ENCODE assay signal across 8 cellular contexts in genomic region chr1:145885738-145886287, GRCh38. TPM values are rescaled to one million over a fixed set of nuclear protein-coding genes. Genes with fewer than 3 reads are reported as not detected.
DNase-seq lines count a peak whose midpoint lies in the region; ATAC-seq and TF ChIP-seq lines count a peak whose summit lies in the region.

Gene ANKRD35, minus strand, starts transcription at chr1:145885866. Its CDS starts 108 bp downstream, at chr1:145885758.

- no peaks in the 10 kb centered on the region for H3K9me3 Mint-ChIP-seq in CD8-positive, alpha-beta memory T cell
- no peaks in the 10 kb centered on the region for H3K9me3 Mint-ChIP-seq in endothelial cell (ENCODE audit: unreplicated experiment)

- CTCF ChIA-PET in CD8-positive, alpha-beta memory T cell (lab: Charles Lee), result interaction anchor here (0.9 to 2.6 kb wide), 6 partner anchors 14 to 92 kb away, joined by 3 to 11 read pairs (median 4); partner anchors contain the start of genes LIX1L, NUDT17 and PIAS3

- no peak within 1 kb of the TSS for H3K27ac ChIP-seq in CD8-positive, alpha-beta memory T cell (ENCODE audit: low read depth, low read length)

- H3K4me3 ChIP-seq in CD8-positive, alpha-beta memory T cell (ENCODE audit: low read length), result peak within 1 kb of the TSS; percentile 74

- POLR2A ChIA-PET in CD8-positive, alpha-beta memory T cell (lab: Charles Lee), result interaction anchor here (0.8 to 1.6 kb wide), 3 partner anchors 27 to 78 kb away, joined by 3 to 11 read pairs (median 4); partner anchors contain the start of genes ANKRD34A, PIAS3, POLR3GL and RBM8A

- H3K4me1 Mint-ChIP-seq in CD8-positive, alpha-beta memory T cell, result peaks cover 16 to 20% (median 18%) of the 10 kb centered on the region in 3 donors
- H3K4me1 Mint-ChIP-seq in endothelial cell (ENCODE audit: unreplicated experiment), result peaks cover 29% of the 10 kb centered on the region

- no peaks in the 10 kb centered on the region for H3K36me3 Mint-ChIP-seq in CD8-positive, alpha-beta memory T cell
- no peaks in the 10 kb centered on the region for H3K36me3 Mint-ChIP-seq in endothelial cell (ENCODE audit: low read depth, unreplicated experiment)

- peak within 1 kb of the TSS; percentile 71 to 90 (median 84) for H3K4me3 Mint-ChIP-seq in CD8-positive, alpha-beta memory T cell
- H3K4me3 Mint-ChIP-seq in endothelial cell (ENCODE audit: unreplicated experiment), result peak within 1 kb of the TSS; percentile 80

- no peaks in the 10 kb centered on the region for H3K9me3 ChIP-seq in CD8-positive, alpha-beta memory T cell (ENCODE audit: low read length)

- H3K27me3 Mint-ChIP-seq in CD8-positive, alpha-beta memory T cell, result peaks cover 23 to 24% of the 10 kb centered on the region in 2 donors
- H3K27me3 Mint-ChIP-seq in endothelial cell (ENCODE audit: unreplicated experiment), result peaks cover 9% of the 10 kb centered on the region

- no peaks in the 10 kb centered on the region for H3K36me3 ChIP-seq in CD8-positive, alpha-beta memory T cell (ENCODE audit: insufficient read depth, low read length)

- H3K27me3 ChIP-seq in CD8-positive, alpha-beta memory T cell (ENCODE audit: insufficient read depth, low read length, poor library complexity, severe bottlenecking), result peaks cover 18% of the 10 kb centered on the region

- ATAC-seq in GM21381 (IDR thresholded peaks at IDR 0.05; ENCODE audit: unreplicated experiment), result peak; percentile 97

- TF ChIP-seq CTCF in endothelial cell (IDR thresholded peaks at IDR 0.05; ENCODE audit: unreplicated experiment), result no peak

- peak within 1 kb of the TSS in 3 of 8 donors; percentile 1 to 34 (median 17) for H3K27ac Mint-ChIP-seq in CD8-positive, alpha-beta memory T cell
- H3K27ac Mint-ChIP-seq in endothelial cell (ENCODE audit: unreplicated experiment), result no peak within 1 kb of the TSS

- peak; percentile 81 to 89 (median 85) for DNase-seq in CD8-positive, alpha-beta memory T cell
- DNase-seq in HPDE6-E6E7 (ENCODE audit: extremely low spot score), result peak; percentile 97
- DNase-seq in NOMO-1 (lab: John Stamatoyannopoulos, UW; ENCODE audit: unreplicated experiment in 2 of 2), result peak; percentile 65 to 76
- peak; percentile 75 for DNase-seq in activated CD8-positive, alpha-beta memory T cell treated with anti-CD3 and anti-CD28 coated beads, Interleukin-2, amount 50 U/mL, for 24 hours (ENCODE audit: extremely low read depth)
- DNase-seq in endothelial cell (ENCODE audit: low spot score), result peak; percentile 74
- peak; percentile 78 for DNase-seq in midbrain (lab: John Stamatoyannopoulos, UW)
- peak; percentile 73 for DNase-seq in stimulated activated CD8-positive, alpha-beta memory T cell treated with anti-CD3 and anti-CD28 coated beads, Interleukin-15, amount 100 ng/mL, for 1 hour (ENCODE audit: low read depth)

- peaks cover 13% of the 10 kb centered on the region for H3K4me1 ChIP-seq in CD8-positive, alpha-beta memory T cell (ENCODE audit: insufficient read depth, low read length)

RNA-seq across cellular contexts. Expression of gene ANKRD35, which starts in this region (rescaled TPM):
- 1 to 10 TPM in 1 of 2 experiments, under 1 TPM in 1; 0.80 to 1.0 TPM for total RNA-seq in CD8-positive, alpha-beta memory T cell
- polyA plus RNA-seq in CD8-positive, alpha-beta memory T cell, result 1.3 TPM
- not detected for total RNA-seq in endothelial cell (ENCODE audit: unreplicated experiment)

Comparison
In these comparisons a context has a peak if more than half of its experiments do, and no peak if none do; other contexts are left out.
1. Peak in DNase-seq in endothelial cell; RNA of the gene not detected or under 1 TPM.